In the genomic region with DNA sequence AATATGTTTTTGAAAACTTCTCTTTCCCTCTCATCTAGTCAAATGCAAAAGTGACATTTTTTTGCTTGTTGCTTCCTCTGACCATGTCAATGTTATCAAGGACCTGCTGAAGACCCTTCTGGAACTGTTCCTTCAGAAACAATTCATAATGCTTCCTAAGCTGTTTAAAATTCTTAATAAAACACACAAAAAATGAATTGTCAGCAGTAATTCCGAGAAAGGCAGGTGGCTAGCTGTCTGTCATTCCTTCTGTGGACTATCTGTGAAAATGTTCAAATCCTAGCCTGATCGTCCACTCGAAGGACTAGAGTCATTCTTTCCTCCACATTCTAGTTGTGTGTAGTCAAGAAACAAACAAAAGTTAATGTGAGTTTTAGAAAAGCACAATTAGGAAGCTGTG, we compare ENCODE assay signal across 27 cellular contexts. TPM values are rescaled to one million over a fixed set of nuclear protein-coding genes. Genes with fewer than 3 reads are reported as not detected.
"Had no signal": no experiment of that assay in that cellular context is flagged by ENCODE, and none has a peak within 500 bp of the region (broad histone marks: within the 10 kb centered on the region; RNA-seq: fewer than 3 reads in every experiment).

No MANE protein-coding gene starts in this region.

- H3K79me2 ChIP-seq: hepatocyte had no signal

- H3K36me3 Mint-ChIP-seq: mesothelial cell of epicardium had no signal

- H3K9me3 ChIP-seq: colonic mucosa, gastroesophageal sphincter, heart left ventricle, left ventricle myocardium inferior, lower lobe of right lung, mucosa of descending colon had no signal

- H3K4me1 ChIP-seq: colonic mucosa, foreskin keratinocyte, lower lobe of right lung had no signal

- H3K4me2 ChIP-seq: hepatocyte had no signal

- H3K27me3 ChIP-seq: colonic mucosa, foreskin keratinocyte, gastroesophageal sphincter, heart left ventricle, hepatocyte had no signal

- H3K4me3 ChIP-seq: colonic mucosa, gastroesophageal sphincter, heart left ventricle, hepatocyte, left ventricle myocardium inferior, lower lobe of right lung, mucosa of descending colon had no signal

- H2AFZ ChIP-seq: hepatocyte had no signal

- H3K9me3 Mint-ChIP-seq: dendritic cell treated with granulocyte-macrophage colony-stimulating factor and Interleukin-4, amounts not matched to agents 40 ng/mL and 50 ng/mL, for 4 days; effector memory CD8-positive, alpha-beta T cell; endodermal cell; immature natural killer cell; mesothelial cell of epicardium had no signal

- H3K4me1 Mint-ChIP-seq: endodermal cell, immature natural killer cell had no signal

- H3K27ac Mint-ChIP-seq: dendritic cell treated with granulocyte-macrophage colony-stimulating factor and Interleukin-4, amounts not matched to agents 40 ng/mL and 50 ng/mL, for 4 days; effector memory CD8-positive, alpha-beta T cell; endodermal cell; immature natural killer cell; mesothelial cell of epicardium had no signal

- FAIRE-seq: endometrium, frontal cortex, kidney had no signal

- H3K27me3 Mint-ChIP-seq: dendritic cell treated with granulocyte-macrophage colony-stimulating factor and Interleukin-4, amounts not matched to agents 40 ng/mL and 50 ng/mL, for 4 days had no signal

- H3K36me3 ChIP-seq: colonic mucosa, gastroesophageal sphincter, left ventricle myocardium inferior, lower lobe of right lung had no signal

- DNase-seq: colonic mucosa; cortex of kidney; effector CD8-positive, alpha-beta T cell; effector memory CD8-positive, alpha-beta T cell; endodermal cell; erythroblast; foreskin keratinocyte; heart left ventricle; hypothalamus; immature natural killer cell; islet precursor cell; kidney; kidney glomerular epithelial cell; left colon; left ventricle myocardium inferior; lower lobe of right lung; mesenchymal stem cell; mucosa of descending colon had no signal

- H3K27ac ChIP-seq: colonic mucosa, epithelial cell of prostate, foreskin keratinocyte, gastroesophageal sphincter, hepatocyte, left ventricle myocardium inferior, lower lobe of right lung had no signal

- H3K4me3 Mint-ChIP-seq: dendritic cell treated with granulocyte-macrophage colony-stimulating factor and Interleukin-4, amounts not matched to agents 40 ng/mL and 50 ng/mL, for 4 days; effector memory CD8-positive, alpha-beta T cell; endodermal cell; immature natural killer cell; mesothelial cell of epicardium had no signal

- ATAC-seq: effector memory CD8-positive, alpha-beta T cell; esophagus mucosa; foreskin keratinocyte; gastroesophageal sphincter; heart left ventricle; left colon; left lobe of liver; lower lobe of right lung; mucosa of descending colon had no signal

RNA-seq across cellular contexts. Expression of gene TRIL, which starts 56.6 kb away (rescaled TPM):
- total RNA-seq: foreskin keratinocyte had no signal
- polyA plus RNA-seq: foreskin keratinocyte, immature natural killer cell had no signal
